1 cellular context compared by ENCODE assay signal in the genomic region with DNA sequence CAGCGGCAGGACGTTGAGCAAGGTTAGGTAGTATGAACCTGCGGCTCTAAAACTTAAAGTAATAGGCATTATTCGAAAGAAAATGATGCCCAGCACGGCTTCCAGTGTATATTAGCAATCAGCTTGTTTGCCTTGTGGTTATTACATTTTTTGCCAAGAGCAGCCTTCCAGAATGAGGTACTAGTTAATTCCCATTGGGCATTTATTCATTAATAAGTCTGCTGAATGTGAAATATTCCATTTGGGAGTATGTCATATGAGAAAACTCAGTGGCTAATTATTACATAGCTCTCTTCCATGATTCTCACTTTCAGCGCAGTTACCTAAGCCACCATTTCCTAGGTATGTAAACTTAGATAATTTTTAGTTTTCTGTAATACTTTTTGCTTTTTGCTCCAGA.
TF ChIP-seq lines count a peak whose summit lies in the region.

No MANE protein-coding gene starts in this region.

TF ChIP-seq in SK-N-SH treated with all-trans-retinoic acid at 6 μM for 48 hours, 23 proteins besides CTCF, POLR2A, EP300 and RAD21 (continued from another document):
- no peak for TF ChIP-seq SNAI2 (CRISPR knock-in tag; IDR thresholded peaks at IDR 0.05)
- no peak for TF ChIP-seq ISL1 (CRISPR knock-in tag; IDR thresholded peaks at IDR 0.05)
- TF ChIP-seq, protein P1, sequence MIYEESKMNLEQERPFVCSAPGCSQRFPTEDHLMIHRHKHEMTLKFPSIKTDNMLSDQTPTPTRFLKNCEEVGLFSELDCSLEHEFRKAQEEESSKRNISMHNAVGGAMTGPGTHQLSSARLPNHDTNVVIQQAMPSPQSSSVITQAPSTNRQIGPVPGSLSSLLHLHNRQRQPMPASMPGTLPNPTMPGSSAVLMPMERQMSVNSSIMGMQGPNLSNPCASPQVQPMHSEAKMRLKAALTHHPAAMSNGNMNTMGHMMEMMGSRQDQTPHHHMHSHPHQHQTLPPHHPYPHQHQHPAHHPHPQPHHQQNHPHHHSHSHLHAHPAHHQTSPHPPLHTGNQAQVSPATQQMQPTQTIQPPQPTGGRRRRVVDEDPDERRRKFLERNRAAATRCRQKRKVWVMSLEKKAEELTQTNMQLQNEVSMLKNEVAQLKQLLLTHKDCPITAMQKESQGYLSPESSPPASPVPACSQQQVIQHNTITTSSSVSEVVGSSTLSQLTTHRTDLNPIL (CRISPR knock-in tag; IDR thresholded peaks at IDR 0.05; ENCODE audit: low read depth), result no peak
- no peak for TF ChIP-seq TOX (CRISPR knock-in tag; IDR thresholded peaks at IDR 0.05; ENCODE audit: borderline replicate concordance)
- TF ChIP-seq, protein P2, sequence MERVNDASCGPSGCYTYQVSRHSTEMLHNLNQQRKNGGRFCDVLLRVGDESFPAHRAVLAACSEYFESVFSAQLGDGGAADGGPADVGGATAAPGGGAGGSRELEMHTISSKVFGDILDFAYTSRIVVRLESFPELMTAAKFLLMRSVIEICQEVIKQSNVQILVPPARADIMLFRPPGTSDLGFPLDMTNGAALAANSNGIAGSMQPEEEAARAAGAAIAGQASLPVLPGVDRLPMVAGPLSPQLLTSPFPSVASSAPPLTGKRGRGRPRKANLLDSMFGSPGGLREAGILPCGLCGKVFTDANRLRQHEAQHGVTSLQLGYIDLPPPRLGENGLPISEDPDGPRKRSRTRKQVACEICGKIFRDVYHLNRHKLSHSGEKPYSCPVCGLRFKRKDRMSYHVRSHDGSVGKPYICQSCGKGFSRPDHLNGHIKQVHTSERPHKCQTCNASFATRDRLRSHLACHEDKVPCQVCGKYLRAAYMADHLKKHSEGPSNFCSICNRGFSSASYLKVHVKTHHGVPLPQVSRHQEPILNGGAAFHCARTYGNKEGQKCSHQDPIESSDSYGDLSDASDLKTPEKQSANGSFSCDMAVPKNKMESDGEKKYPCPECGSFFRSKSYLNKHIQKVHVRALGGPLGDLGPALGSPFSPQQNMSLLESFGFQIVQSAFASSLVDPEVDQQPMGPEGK (CRISPR knock-in tag; IDR thresholded peaks at IDR 0.05; ENCODE audit: borderline replicate concordance), result no peak
- TF ChIP-seq GLIS3 (CRISPR knock-in tag; IDR thresholded peaks at IDR 0.05), result no peak
- TF ChIP-seq OSR1 (CRISPR knock-in tag; IDR thresholded peaks at IDR 0.05), result no peak
- no peak for TF ChIP-seq BACH2 (CRISPR knock-in tag; IDR thresholded peaks at IDR 0.05; ENCODE audit: borderline replicate concordance)
- TF ChIP-seq ZNF8 (CRISPR knock-in tag; IDR thresholded peaks at IDR 0.05), result no peak
- TF ChIP-seq CSDC2 (CRISPR knock-in tag; IDR thresholded peaks at IDR 0.05), result no peak
TF ChIP-seq in SK-N-SH treated with all-trans-retinoic acid at 6 μM for 48 hours: peak in this region for 0.
